Comparison of ENCODE assay signal across 18 cellular contexts in genomic region chr4:120750152-120750525, GRCh38.
"Had no signal": no experiment of that assay in that cellular context is flagged by ENCODE, and none has a peak within 500 bp of the region (broad histone marks: within the 10 kb centered on the region; RNA-seq: fewer than 3 reads in every experiment).

No MANE protein-coding gene starts in this region.

- H3K36me3 ChIP-seq: breast epithelium, Peyer's patch had no signal

- H3K4me3 ChIP-seq: breast epithelium, Peyer's patch had no signal

- H3K4me3 Mint-ChIP-seq: activated CD8-positive, alpha-beta memory T cell treated with anti-CD3 and anti-CD28 coated beads, Interleukin-2, amount 10 ng/mL, durations not matched to agents 7 days and 5 days; activated naive CD4-positive, alpha-beta T cell treated with anti-CD3 and anti-CD28 coated beads, Interleukin-2, amount 50 U/mL, for 24 hours; activated T-cell treated with anti-CD3 and anti-CD28 coated beads, Interleukin-2, amount 50 U/mL, for 24 hours; activated T-helper 1 cell treated with anti-CD3 and anti-CD28 coated beads, Interleukin-12 subunit alpha, Interleukin-12 subunit beta, Interleukin-2, Interleukin-4 antibody, amounts not matched to agents 30 ng/mL and 10 ng/mL and 1 ng/mL, durations not matched to agents 14 hours and 24 hours and 36 hours; T-helper 17 cell; WTC11 had no signal

- H3K9me3 Mint-ChIP-seq: activated naive CD4-positive, alpha-beta T cell treated with anti-CD3 and anti-CD28 coated beads, Interleukin-2, amount 50 U/mL, for 24 hours had no signal

- H3K27ac Mint-ChIP-seq: activated CD8-positive, alpha-beta memory T cell treated with anti-CD3 and anti-CD28 coated beads, Interleukin-2, amount 10 ng/mL, durations not matched to agents 7 days and 5 days; activated naive CD4-positive, alpha-beta T cell treated with anti-CD3 and anti-CD28 coated beads, Interleukin-2, amount 50 U/mL, for 24 hours; activated T-cell treated with anti-CD3 and anti-CD28 coated beads, Interleukin-2, amount 50 U/mL, for 24 hours; activated T-helper 1 cell treated with anti-CD3 and anti-CD28 coated beads, Interleukin-12 subunit alpha, Interleukin-12 subunit beta, Interleukin-2, Interleukin-4 antibody, amounts not matched to agents 30 ng/mL and 10 ng/mL and 1 ng/mL, durations not matched to agents 14 hours and 24 hours and 36 hours; T-helper 17 cell; WTC11 had no signal

- DNase-seq: activated CD4-positive, alpha-beta T cell treated with anti-CD3 and anti-CD28 coated beads for 48 hours; activated CD4-positive, alpha-beta T cell treated with anti-CD3 and anti-CD28 coated beads, Interleukin-2, amount 50 U/mL, for 48 hours; activated CD4-positive, CD25-positive, alpha-beta regulatory T cell treated with anti-CD3 and anti-CD28 coated beads, Interleukin-2, amount 50 U/mL, for 72 hours; activated effector memory CD4-positive, alpha-beta T cell treated with Interleukin-2 at 50 U/mL for 16 hours; activated naive CD4-positive, alpha-beta T cell; activated T-cell treated with anti-CD3 and anti-CD28 coated beads, Interleukin-2, amount 50 U/mL, for 24 hours; aorta; NCI-H1694 treated with DMSO at 0.1 percent for 48 hours; NCI-H2227 treated with DMSO at 0.1 percent for 48 hours; NCI-H526; T-helper 17 cell; T-helper 9 cell had no signal

- H3K27ac ChIP-seq: breast epithelium had no signal

- H3K9me3 ChIP-seq: Peyer's patch had no signal

- H3K4me1 ChIP-seq: breast epithelium, Peyer's patch had no signal

- ATAC-seq: T-helper 17 cell, WTC11 had no signal

- H3K27me3 ChIP-seq: breast epithelium, Peyer's patch had no signal

- H3K4me1 Mint-ChIP-seq: activated naive CD4-positive, alpha-beta T cell treated with anti-CD3 and anti-CD28 coated beads, Interleukin-2, amount 50 U/mL, for 24 hours; T-helper 17 cell had no signal
